ENCODE assay signal across 17 cellular contexts in genomic region chr2:216289470-216289869, GRCh38.
DNase-seq lines count a peak whose midpoint lies in the region; ATAC-seq and TF ChIP-seq lines count a peak whose summit lies in the region.
"Had no signal": no experiment of that assay in that cellular context is flagged by ENCODE, and none has a peak within 500 bp of the region (broad histone marks: within the 10 kb centered on the region; RNA-seq: fewer than 3 reads in every experiment).

No MANE protein-coding gene starts in this region.

- H3K36me3 ChIP-seq in MM.1S (replicated peaks; ENCODE audit: insufficient read depth, low read length) (no peaks in the 10 kb centered on the region), hepatocyte (replicated peaks; ENCODE audit: insufficient read depth, low read depth) (no peaks in the 10 kb centered on the region), mucosa of descending colon (ENCODE audit: low read depth) (no peaks in the 10 kb centered on the region)
- H3K36me3 ChIP-seq: BLaER1, HAP-1 had no signal

- 23% methylated on average over 2 of the region's 2 CpGs for WGBS in hepatocyte (ENCODE audit: low lambda C conversion rate, missing lambda C conversion rate)

- TF ChIP-seq CTCF in MM.1S (IDR thresholded peaks at IDR 0.05; ENCODE audit: low read length) (no peak), hepatocyte (IDR thresholded peaks at IDR 0.05; ENCODE audit: poor library complexity) (no peak), mucosa of descending colon (IDR thresholded peaks at IDR 0.05) (no peak)

- H3K9me2 ChIP-seq in MM.1S (replicated peaks; ENCODE audit: insufficient read depth, low read length) (no peaks in the 10 kb centered on the region), hepatocyte (replicated peaks; ENCODE audit: insufficient read depth) (no peaks in the 10 kb centered on the region)

- H3F3A ChIP-seq in MM.1S (ENCODE audit: insufficient read depth, low read length), result peaks cover 3% of the 10 kb centered on the region; the same call in 1 of the 2 replicates

- H3K9me3 ChIP-seq in MM.1S (replicated peaks; ENCODE audit: insufficient read depth, low read length) (no peaks in the 10 kb centered on the region), hepatocyte (ENCODE audit: low read depth) (no peaks in the 10 kb centered on the region), mucosa of descending colon (no peaks in the 10 kb centered on the region)
- H3K9me3 ChIP-seq: BLaER1, HAP-1 had no signal

- no peaks in the 10 kb centered on the region for H3K27me3 ChIP-seq in MM.1S (replicated peaks; ENCODE audit: insufficient read depth, low read length)
- H3K27me3 ChIP-seq in hepatocyte, result no peaks in the 10 kb centered on the region
- H3K27me3 ChIP-seq: BLaER1 had no signal

- DNase-seq in NCI-H146 (lab: John Stamatoyannopoulos, UW), result peak; percentile 8
- no peak for DNase-seq in NCI-H146 treated with DMSO at 0.1 percent for 48 hours (lab: John Stamatoyannopoulos, UW; ENCODE audit: unreplicated experiment)
- DNase-seq in MM.1S, result peak; percentile 88
- DNase-seq in hepatocyte (ENCODE audit: low spot score), result peak; percentile 27
- no peak for DNase-seq in mucosa of descending colon
- no peak for DNase-seq in NCI-H2081 treated with DMSO at 0.1 percent for 48 hours (lab: John Stamatoyannopoulos, UW)
- no peak for DNase-seq in medulla oblongata (ENCODE audit: extremely low spot score)
- no peak for DNase-seq in RKO (ENCODE audit: low spot score)
- DNase-seq: 8988T; CD4-positive, alpha-beta memory T cell; DMS153; DND-41; EL had no signal

- H3K4me3 ChIP-seq in MM.1S (ENCODE audit: low read length) (0 out of 2 replicates have a peak overlapping the region, but pooled peaks have one; percentile 16), hepatocyte (no peak overlapping the region), mucosa of descending colon (no peak overlapping the region)
- H3K4me3 ChIP-seq: BLaER1, GM12878, HAP-1 had no signal

- intact Hi-C loops in mucosa of descending colon (cut with DNase I, micrococcal nuclease), result no loop called here

- 0 out of 2 replicates have a peak overlapping the region, but pooled peaks have one; percentile 33 for H2AFZ ChIP-seq in MM.1S (ENCODE audit: low read length)
- H2AFZ ChIP-seq in hepatocyte, result no peak overlapping the region

- H3K79me2 ChIP-seq in MM.1S (ENCODE audit: low read length), result no peaks in the 10 kb centered on the region
- H3K79me2 ChIP-seq in hepatocyte, result no peaks in the 10 kb centered on the region

- H3K4me1 ChIP-seq in MM.1S (ENCODE audit: low read length) (peaks cover 18% of the 10 kb centered on the region), hepatocyte (ENCODE audit: insufficient read depth) (peaks cover 12% of the 10 kb centered on the region), mucosa of descending colon (ENCODE audit: low read depth) (no peaks in the 10 kb centered on the region)
- H3K4me1 ChIP-seq: HAP-1 had no signal

- H3K9ac ChIP-seq in MM.1S (ENCODE audit: low read length), result peak overlapping the region; percentile 51; the same call in 1 of the 2 replicates
- H3K9ac ChIP-seq: BLaER1 had no signal

- H4K20me1 ChIP-seq in MM.1S (ENCODE audit: insufficient read depth, low read length) (no peaks in the 10 kb centered on the region), hepatocyte (ENCODE audit: insufficient read depth, poor library complexity, severe bottlenecking) (no peaks in the 10 kb centered on the region)
- H4K20me1 ChIP-seq: BLaER1 had no signal

- peak overlapping the region; percentile 56; the same call in 1 of the 2 replicates for H3K4me2 ChIP-seq in MM.1S (ENCODE audit: low read depth, low read length)
- H3K4me2 ChIP-seq in hepatocyte, result no peak overlapping the region
- H3K4me2 ChIP-seq: BLaER1 had no signal

- peak overlapping the region; percentile 87 for H3K27ac ChIP-seq in MM.1S (ENCODE audit: low read length)
- H3K27ac ChIP-seq in hepatocyte, result no peak overlapping the region
- H3K27ac ChIP-seq: BLaER1, HL-60 had no signal

- peak; percentile 31 for ATAC-seq in mucosa of descending colon
- ATAC-seq: GM12878 had no signal

Comparison
In these comparisons a context has a peak if more than half of its experiments do, and no peak if none do; other contexts are left out.
1. DNase-seq: peak in NCI-H146 (single experiment), MM.1S (single experiment) and hepatocyte (single experiment); none in NCI-H146 treated with DMSO at 0.1 percent for 48 hours (single experiment), mucosa of descending colon (0 of 3), NCI-H2081 treated with DMSO at 0.1 percent for 48 hours (single experiment), medulla oblongata (single experiment) and RKO (single experiment).